In genomic region chr7:73727963-73728362, GRCh38 we compare ENCODE assay signal across 33 cellular contexts. TPM values are rescaled to one million over a fixed set of nuclear protein-coding genes. Genes with fewer than 3 reads are reported as not detected.
"Had no signal": no experiment of that assay in that cellular context is flagged by ENCODE, and none has a peak within 500 bp of the region (broad histone marks: within the 10 kb centered on the region; RNA-seq: fewer than 3 reads in every experiment).

No MANE protein-coding gene starts in this region.

- H3K4me2 ChIP-seq: hepatocyte had no signal

- H3K4me1 Mint-ChIP-seq: memory B cell; stimulated activated effector memory CD8-positive, alpha-beta T cell treated with anti-CD3 and anti-CD28 coated beads, Interleukin-12 subunit alpha, Interleukin-12 subunit beta, amount 100 ng/mL, for 72 hours had no signal

- FAIRE-seq: kidney had no signal

- H3K9me3 Mint-ChIP-seq: dendritic cell treated with granulocyte-macrophage colony-stimulating factor and Interleukin-4, amounts not matched to agents 40 ng/mL and 50 ng/mL, for 4 days; endodermal cell; memory B cell; naive B cell; natural killer cell treated with Interleukin-12 subunit alpha and Interleukin-12 subunit beta and Interleukin-15 and Interleukin-18, amount 100 ng/mL, for 72 hours; neural crest cell; stimulated activated effector memory CD8-positive, alpha-beta T cell treated with anti-CD3 and anti-CD28 coated beads, Interleukin-12 subunit alpha, Interleukin-12 subunit beta, amount 100 ng/mL, for 72 hours had no signal

- ATAC-seq: esophagus mucosa; gastrocnemius medialis; left lobe of liver; natural killer cell treated with Interleukin-12 subunit alpha and Interleukin-12 subunit beta and Interleukin-15 and Interleukin-18, amount 100 ng/mL, for 72 hours; stimulated activated effector memory CD8-positive, alpha-beta T cell treated with anti-CD3 and anti-CD28 coated beads, Interleukin-12 subunit alpha, Interleukin-12 subunit beta, amount 100 ng/mL, for 72 hours had no signal

- H3K4me3 Mint-ChIP-seq: dendritic cell treated with granulocyte-macrophage colony-stimulating factor and Interleukin-4, amounts not matched to agents 40 ng/mL and 50 ng/mL, for 4 days; endodermal cell; memory B cell; naive B cell; natural killer cell treated with Interleukin-12 subunit alpha and Interleukin-12 subunit beta and Interleukin-15 and Interleukin-18, amount 100 ng/mL, for 72 hours; neural crest cell; stimulated activated effector memory CD8-positive, alpha-beta T cell treated with anti-CD3 and anti-CD28 coated beads, Interleukin-12 subunit alpha, Interleukin-12 subunit beta, amount 100 ng/mL, for 72 hours had no signal

- H3K27me3 ChIP-seq: colonic mucosa, hepatocyte, right atrium auricular region, thyroid gland had no signal

- H2AFZ ChIP-seq: hepatocyte had no signal

- H3K36me3 Mint-ChIP-seq: memory B cell; naive B cell; natural killer cell treated with Interleukin-12 subunit alpha and Interleukin-12 subunit beta and Interleukin-15 and Interleukin-18, amount 100 ng/mL, for 72 hours; stimulated activated effector memory CD8-positive, alpha-beta T cell treated with anti-CD3 and anti-CD28 coated beads, Interleukin-12 subunit alpha, Interleukin-12 subunit beta, amount 100 ng/mL, for 72 hours had no signal

- H3K27ac Mint-ChIP-seq: dendritic cell treated with granulocyte-macrophage colony-stimulating factor and Interleukin-4, amounts not matched to agents 40 ng/mL and 50 ng/mL, for 4 days; endodermal cell; memory B cell; naive B cell; natural killer cell treated with Interleukin-12 subunit alpha and Interleukin-12 subunit beta and Interleukin-15 and Interleukin-18, amount 100 ng/mL, for 72 hours; stimulated activated effector memory CD8-positive, alpha-beta T cell treated with anti-CD3 and anti-CD28 coated beads, Interleukin-12 subunit alpha, Interleukin-12 subunit beta, amount 100 ng/mL, for 72 hours had no signal

- H3K9me3 ChIP-seq: colonic mucosa, gastrocnemius medialis, neutrophil, prostate gland, right atrium auricular region, sigmoid colon, stomach, thyroid gland had no signal

- H3K36me3 ChIP-seq: colonic mucosa, gastrocnemius medialis, neutrophil, prostate gland, right atrium auricular region, sigmoid colon, stomach, thyroid gland had no signal

- DNase-seq: colonic mucosa; effector CD8-positive, alpha-beta T cell; endodermal cell; foreskin fibroblast; gastrocnemius medialis; head of caudate nucleus; kidney; naive B cell; sigmoid colon; stimulated activated CD4-positive, alpha-beta T cell treated with anti-CD3 and anti-CD28 coated beads, Interleukin-2, amount 100 ng/mL, for 24 hours; stimulated activated CD4-positive, alpha-beta T cell treated with anti-CD3 and anti-CD28 coated beads, Interleukin-4, amount 100 ng/mL, for 24 hours; stimulated activated naive CD4-positive, alpha-beta T cell treated with Interleukin-2 at 50 U/mL for 16 hours; stomach; thyroid gland; trophoblast cell had no signal

- H3K4me3 ChIP-seq: colonic mucosa, gastrocnemius medialis, hepatocyte, lung, prostate gland, right atrium auricular region, sigmoid colon, stomach, thyroid gland had no signal

- H3K27ac ChIP-seq: colonic mucosa, epithelial cell of prostate, gastrocnemius medialis, hepatocyte, neutrophil, prostate gland, right atrium auricular region, sigmoid colon, stomach, thyroid gland had no signal

- H3K4me1 ChIP-seq: colonic mucosa, gastrocnemius medialis, prostate gland, right atrium auricular region, sigmoid colon, stomach, thyroid gland had no signal

RNA-seq across cellular contexts. Expression of gene CLDN3, which starts 42.1 kb away (rescaled TPM):
- total RNA-seq: glomerular endothelial cell; mononuclear cell; natural killer cell treated with Interleukin-12 subunit alpha and Interleukin-12 subunit beta and Interleukin-15 and Interleukin-18, amount 100 ng/mL, for 72 hours; osteocyte; right atrium auricular region; subcutaneous adipose tissue; temporal lobe had no signal
